Comparison of ENCODE assay signal across 9 cellular contexts in genomic region chr20:63782051-63782471, GRCh38. TPM values are rescaled to one million over a fixed set of nuclear protein-coding genes. Genes with fewer than 3 reads are reported as not detected.
DNase-seq lines count a peak whose midpoint lies in the region; ATAC-seq, FAIRE-seq and TF ChIP-seq lines count a peak whose summit lies in the region.
"Had no signal": no experiment of that assay in that cellular context is flagged by ENCODE, and none has a peak within 500 bp of the region (broad histone marks: within the 10 kb centered on the region; RNA-seq: fewer than 3 reads in every experiment).

No MANE protein-coding gene starts in this region.

- in situ Hi-C loops in SK-MEL-5 (cut with HindIII; ENCODE audit: low pct_unique_long_range_greater_than_20kb, low sequenced_read_pairs) = no loop called here

- ATAC-seq in GM21360 (IDR thresholded peaks at IDR 0.05; ENCODE audit: unreplicated experiment) (no peak), GM21447 (IDR thresholded peaks at IDR 0.05; ENCODE audit: unreplicated experiment) (no peak)

- no peak for FAIRE-seq in GM19239 (lab: Jason Lieb, UNC)

- peak; percentile 29 for DNase-seq in SK-MEL-5 (ENCODE audit: low read depth, low spot score)
- DNase-seq in activated gamma-delta T cell treated with anti-CD3 and anti-CD28 coated beads, Interleukin-2, amount 50 U/mL, for 16 hours (ENCODE audit: low read depth) = peak; percentile 34
- peak; percentile 29 for DNase-seq in stimulated activated CD4-positive, alpha-beta T cell treated with anti-CD3 and anti-CD28 coated beads, Interleukin-4, amount 100 ng/mL, for 1 hour
- DNase-seq in GM19239 (ENCODE audit: insufficient read length, low spot score) = no peak
- DNase-seq in MV-4-11 (lab: John Stamatoyannopoulos, UW) = no peak
- DNase-seq: NK-92 treated with Interleukin-12 subunit alpha and Interleukin-12 subunit beta, amount 100 ng/mL, for 24 hours had no signal

- TF ChIP-seq CTCF in GM12873 (IDR thresholded peaks at IDR 0.05; ENCODE audit: insufficient read depth, low read depth, low read length, missing control alignments) = peak; percentile 13

RNA-seq across cellular contexts. Expression of gene SLC2A4RG, which starts 42.5 kb away (rescaled TPM):
- 11.3 and 11.4 TPM in 2 replicates for total RNA-seq in SK-MEL-5 (2014; rRNA removed; shearing (Covaris generic))
- polyA plus RNA-seq in SK-MEL-5 (2015; cell fraction: cytosol; rRNA removed) = 26.4 and 34.9 TPM in 2 replicates
- polyA plus RNA-seq in SK-MEL-5 (2015; cell fraction: nucleus; rRNA removed) = 94.6 and 137 TPM in 2 replicates

RNA-seq across cellular contexts. Expression of gene LIME1, which starts 45.6 kb away (rescaled TPM):
- total RNA-seq in SK-MEL-5 (2014; rRNA removed; shearing (Covaris generic)) = 2.1 and 3.3 TPM in 2 replicates
- polyA plus RNA-seq in SK-MEL-5 (2015; cell fraction: cytosol; rRNA removed) = 8.5 and 17.3 TPM in 2 replicates
- polyA plus RNA-seq in SK-MEL-5 (2015; cell fraction: nucleus; rRNA removed) = 170 and 207 TPM in 2 replicates

RNA-seq across cellular contexts. Expression of gene ZBTB46, which starts 49.0 kb away (rescaled TPM):
- total RNA-seq in SK-MEL-5 (2014; rRNA removed; shearing (Covaris generic)) = 1.0 and 1.6 TPM in 2 replicates
- polyA plus RNA-seq in SK-MEL-5 (2015; cell fraction: cytosol; rRNA removed) = 1.2 and 2.0 TPM in 2 replicates
- 0.87 and 1.6 TPM in 2 replicates for polyA plus RNA-seq in SK-MEL-5 (2015; cell fraction: nucleus; rRNA removed)

Comparison
In these comparisons a context has a peak if more than half of its experiments do, and no peak if none do; other contexts are left out.
1. DNase-seq: peak in SK-MEL-5 (single experiment), activated gamma-delta T cell treated with anti-CD3 and anti-CD28 coated beads, Interleukin-2, amount 50 U/mL, for 16 hours (single experiment) and stimulated activated CD4-positive, alpha-beta T cell treated with anti-CD3 and anti-CD28 coated beads, Interleukin-4, amount 100 ng/mL, for 1 hour (single experiment); none in GM19239 (single experiment) and MV-4-11 (single experiment).